In genomic region chr22:28795932-28796856, GRCh38 we compare ENCODE assay signal across 1 cellular context.
TF ChIP-seq lines count a peak whose summit lies in the region.

No MANE protein-coding gene starts in this region.

TF ChIP-seq in SK-N-SH, 30 proteins besides CTCF, POLR2A, EP300 and RAD21:
- TF ChIP-seq TAF1 (IDR thresholded peaks at IDR 0.05; ENCODE audit: borderline replicate concordance, low read depth, low read length) (no peak), RFX5 (IDR thresholded peaks at IDR 0.05; ENCODE audit: low read length) (no peak), YY1 (IDR thresholded peaks at IDR 0.05; ENCODE audit: low read depth) (no peak), FOXJ3 (CRISPR knock-in tag; IDR thresholded peaks at IDR 0.05) (no peak), NRF1 (IDR thresholded peaks at IDR 0.05; ENCODE audit: low read depth, low read length) (no peak), RCOR1 (IDR thresholded peaks at IDR 0.05; ENCODE audit: low read length) (no peak), SIN3A (IDR thresholded peaks at IDR 0.05; ENCODE audit: borderline replicate concordance, low read depth, low read length) (no peak)
